In the genomic region with DNA sequence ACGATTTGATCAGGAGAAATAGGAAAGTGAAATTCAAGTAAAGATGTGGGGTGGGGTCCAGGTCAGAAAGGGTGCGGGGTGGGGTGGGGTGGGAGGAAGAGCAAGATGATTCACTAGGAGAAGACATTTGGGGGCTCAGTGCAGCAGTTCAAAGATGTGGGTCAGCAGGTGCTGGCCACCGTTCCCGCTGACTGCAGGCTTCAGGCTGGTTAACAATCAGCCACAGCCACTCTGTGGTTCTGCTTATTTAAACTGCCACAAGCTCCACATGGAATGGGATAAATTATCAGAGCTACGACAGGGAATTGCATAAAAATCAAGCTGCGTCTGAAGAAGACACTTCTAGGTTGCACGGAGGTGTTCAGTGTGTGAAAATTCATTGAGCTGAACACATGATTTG, we compare ENCODE assay signal across 20 cellular contexts. TPM values are rescaled to one million over a fixed set of nuclear protein-coding genes. Genes with fewer than 3 reads are reported as not detected.
DNase-seq lines count a peak whose midpoint lies in the region; ATAC-seq and TF ChIP-seq lines count a peak whose summit lies in the region.
"Had no signal": no experiment of that assay in that cellular context is flagged by ENCODE, and none has a peak within 500 bp of the region (broad histone marks: within the 10 kb centered on the region; RNA-seq: fewer than 3 reads in every experiment).

No MANE protein-coding gene starts in this region.

- H3F3A ChIP-seq in GM23338 (replicated peaks; ENCODE audit: low read depth), result no peaks in the 10 kb centered on the region

- CTCF ChIA-PET in RWPE1 (lab: Yijun Ruan, JAX), result no interaction called here
- CTCF ChIA-PET in T-cell (lab: Charles Lee), result interaction anchor here in 1 of 2 donors (0.6 kb wide), 1 partner anchor 44 kb away, joined by 6 read pairs; no protein-coding TSS in a partner anchor

- H3K36me3 Mint-ChIP-seq in HFFc6 (ENCODE audit: low read depth) (peaks cover 53% of the 10 kb centered on the region), T-cell (peaks cover 10% of the 10 kb centered on the region), GM23338 (ENCODE audit: low read depth) (no peaks in the 10 kb centered on the region)

- H3K4me3 Mint-ChIP-seq in HFFc6, result no peak overlapping the region; the same call in 1 of the 2 replicates
- no peak overlapping the region for H3K4me3 Mint-ChIP-seq in T-cell
- no peak overlapping the region for H3K4me3 Mint-ChIP-seq in GM23338
- H3K4me3 Mint-ChIP-seq: CD4-positive, CD25-positive, alpha-beta regulatory T cell; CD8-positive, alpha-beta memory T cell had no signal

- H3K4me3 ChIP-seq in transverse colon (no peak overlapping the region), GM23338 (no peak overlapping the region)
- H3K4me3 ChIP-seq: GM12878, HAP-1 had no signal

- TF ChIP-seq CTCF in HFFc6 (IDR thresholded peaks at IDR 0.05) (no peak), RWPE1 (conservative IDR thresholded peaks at IDR 0.05; ENCODE audit: low read depth) (no peak), transverse colon (IDR thresholded peaks at IDR 0.05) (no peak), GM23338 (conservative IDR thresholded peaks at IDR 0.05; ENCODE audit: low read depth in 2 of 2) (no peak)

- H3K27me3 Mint-ChIP-seq in HFFc6 (ENCODE audit: insufficient read depth) (peaks cover 6% of the 10 kb centered on the region), T-cell (no peaks in the 10 kb centered on the region), GM23338 (ENCODE audit: insufficient read depth, low read depth, poor library complexity) (peaks cover 4% of the 10 kb centered on the region)
- H3K27me3 Mint-ChIP-seq: CD4-positive, CD25-positive, alpha-beta regulatory T cell; CD8-positive, alpha-beta memory T cell had no signal

- no peaks in the 10 kb centered on the region for H3K9me3 ChIP-seq in transverse colon
- H3K9me3 ChIP-seq: BE2C, HAP-1 had no signal

- no peaks in the 10 kb centered on the region for H3K9me2 ChIP-seq in GM23338 (ENCODE audit: insufficient read depth)

- TF ChIP-seq EP300 in transverse colon (IDR thresholded peaks at IDR 0.05; ENCODE audit: low read depth), result no peak

- ATAC-seq in T-cell (replicated peaks in 1 of 4) (no peak), GM23338 (no peak)
- ATAC-seq: GM12878 had no signal

- no peak for DNase-seq in HFFc6
- no peak for DNase-seq in RWPE1 (ENCODE audit: low spot score)
- peak; percentile 79 for DNase-seq in myocyte (ENCODE audit: low read depth)
- DNase-seq in transverse colon, result no peak
- DNase-seq in T-cell, result no peak
- no peak for DNase-seq in caudate nucleus (lab: John Stamatoyannopoulos, UW)
- DNase-seq in GM23338 (ENCODE audit: low spot score), result no peak
- DNase-seq: ACHN; BE2C; C1 segment of cervical spinal cord; CD4-positive, CD25-positive, alpha-beta regulatory T cell; CD8-positive, alpha-beta memory T cell; COR-L47; DMS 273 treated with DMSO at 0.1 percent for 48 hours; DMS53; DND-41; EL had no signal

- no peaks in the 10 kb centered on the region for H3K36me3 ChIP-seq in transverse colon
- no peaks in the 10 kb centered on the region for H3K36me3 ChIP-seq in GM23338 (ENCODE audit: insufficient read depth)
- H3K36me3 ChIP-seq: BE2C, HAP-1 had no signal

- H3K27ac ChIP-seq in RWPE1, result peak overlapping the region; percentile 41
- no peak overlapping the region for H3K27ac ChIP-seq in transverse colon
- no peak overlapping the region for H3K27ac ChIP-seq in caudate nucleus (ENCODE audit: low read depth, low read length)
- no peak overlapping the region for H3K27ac ChIP-seq in GM23338 (ENCODE audit: low read depth)
- H3K27ac ChIP-seq: HL-60 had no signal

- H3K27me3 ChIP-seq in transverse colon, result no peaks in the 10 kb centered on the region
- no peaks in the 10 kb centered on the region for H3K27me3 ChIP-seq in GM23338 (ENCODE audit: insufficient read depth)
- H3K27me3 ChIP-seq: BE2C had no signal

- H2AFZ ChIP-seq in GM23338, result no peak overlapping the region

- no peaks in the 10 kb centered on the region; the same call in none of the 2 replicates for H4K20me1 ChIP-seq in GM23338 (replicated peaks; ENCODE audit: insufficient read depth)

- in situ Hi-C loops in transverse colon (cut with MboI; ENCODE audit: low pct_ligation_motif_present in 1 of 4, low pct_unique_long_range_greater_than_20kb in 1 of 4, low sequenced_read_pairs in 3 of 4), result no loop called here

- TF ChIP-seq POLR2A in transverse colon (IDR thresholded peaks at IDR 0.05), result no peak

- no peaks in the 10 kb centered on the region for H3K79me2 ChIP-seq in GM23338 (replicated peaks; ENCODE audit: insufficient read depth)

- H3K4me2 ChIP-seq in GM23338, result no peak overlapping the region

- H3K4me1 Mint-ChIP-seq in HFFc6 (ENCODE audit: low read depth) (peaks cover 82% of the 10 kb centered on the region), T-cell (peaks cover 0 to 21% (median 2%) of the 10 kb centered on the region in 3 donors), GM23338 (peaks cover 24% of the 10 kb centered on the region)

- H3K4me1 ChIP-seq in transverse colon, result peaks cover 0 to 8% (median 6%) of the 10 kb centered on the region in 4 donors
- H3K4me1 ChIP-seq in GM23338 (ENCODE audit: insufficient read depth), result no peaks in the 10 kb centered on the region
- H3K4me1 ChIP-seq: BE2C, HAP-1 had no signal

- POLR2A ChIA-PET in RWPE1 (lab: Yijun Ruan, JAX; ENCODE audit: low non-redundant PET), result no interaction called here
- POLR2A ChIA-PET in T-cell (lab: Charles Lee), result no interaction called here

- intact Hi-C loops in transverse colon (cut with DNase I; ENCODE audit: low total_unique reads), result no loop called here

- peak overlapping the region; percentile 40 for H3K27ac Mint-ChIP-seq in HFFc6
- H3K27ac Mint-ChIP-seq in T-cell, result no peak overlapping the region
- H3K27ac Mint-ChIP-seq in GM23338, result no peak overlapping the region
- H3K27ac Mint-ChIP-seq: CD4-positive, CD25-positive, alpha-beta regulatory T cell; CD8-positive, alpha-beta memory T cell had no signal

- H3K9me3 Mint-ChIP-seq in HFFc6, result no peaks in the 10 kb centered on the region
- no peaks in the 10 kb centered on the region for H3K9me3 Mint-ChIP-seq in T-cell
- no peaks in the 10 kb centered on the region; the same call in 2 of the 3 replicates for H3K9me3 Mint-ChIP-seq in GM23338
- H3K9me3 Mint-ChIP-seq: CD4-positive, CD25-positive, alpha-beta regulatory T cell; CD8-positive, alpha-beta memory T cell had no signal

- 88 to 95% methylated on average over 4 to 7 of the region's 7 CpGs for WGBS in transverse colon (ENCODE audit: low coverage in 1 of 2), 2 donors

TF ChIP-seq in GM23338, 12 proteins besides CTCF, POLR2A, EP300 and RAD21:
- TF ChIP-seq JUNB (IDR thresholded peaks at IDR 0.05; ENCODE audit: unreplicated experiment) (no peak), CREB1 (CRISPR knock-in tag; IDR thresholded peaks at IDR 0.05; ENCODE audit: low read depth) (no peak), STAT1 (IDR thresholded peaks at IDR 0.05; ENCODE audit: unreplicated experiment) (no peak), EZH2 (IDR thresholded peaks at IDR 0.05; ENCODE audit: low read depth, unreplicated experiment) (no peak), ZNF114 (CRISPR knock-in tag; IDR thresholded peaks at IDR 0.05) (no peak), EZH2phosphoT487 (IDR thresholded peaks at IDR 0.05; ENCODE audit: unreplicated experiment) (no peak)
- TF ChIP-seq, protein P1, sequence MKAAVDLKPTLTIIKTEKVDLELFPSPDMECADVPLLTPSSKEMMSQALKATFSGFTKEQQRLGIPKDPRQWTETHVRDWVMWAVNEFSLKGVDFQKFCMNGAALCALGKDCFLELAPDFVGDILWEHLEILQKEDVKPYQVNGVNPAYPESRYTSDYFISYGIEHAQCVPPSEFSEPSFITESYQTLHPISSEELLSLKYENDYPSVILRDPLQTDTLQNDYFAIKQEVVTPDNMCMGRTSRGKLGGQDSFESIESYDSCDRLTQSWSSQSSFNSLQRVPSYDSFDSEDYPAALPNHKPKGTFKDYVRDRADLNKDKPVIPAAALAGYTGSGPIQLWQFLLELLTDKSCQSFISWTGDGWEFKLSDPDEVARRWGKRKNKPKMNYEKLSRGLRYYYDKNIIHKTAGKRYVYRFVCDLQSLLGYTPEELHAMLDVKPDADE (IDR thresholded peaks at IDR 0.05), result no peak
TF ChIP-seq in GM23338: peak in this region for 0.

RNA-seq across cellular contexts. Expression of gene TRAM2, which starts 49.4 kb away (rescaled TPM):
- 100 to 1,000 TPM; 191 to 235 (median 215) TPM for total RNA-seq in HFFc6 (2021; fragmentation: NEBNext Ultra II Directional; extraction: Animal tissue kit (Norgen Biotek cat#: 25700))
- total RNA-seq in myocyte, result 70.0 and 81.3 TPM in 2 replicates
- 110 TPM for polyA plus RNA-seq in myocyte (2012)
- total RNA-seq in transverse colon, result 10 to 100 TPM in 2 of 4 donors, 1 to 10 TPM in 2; 8.4 to 15.4 (median 11.7) TPM
- 10 to 100 TPM in 1 of 5 donors, 1 to 10 TPM in 4; 8.8 to 12.1 (median 9.3) TPM for total RNA-seq in T-cell
- total RNA-seq in GM23338 (2014; rRNA removed; shearing (Covaris generic)), result 12.4 and 14.0 TPM in 2 replicates
- polyA plus RNA-seq in GM23338 (2016; fragmentation: Nextera tagmentation; extraction: Ambion mirVana), result 3.9 and 4.0 TPM in 2 replicates
